8 cellular contexts compared by ENCODE assay signal in genomic region chr2:193584522-193584938, GRCh38.
DNase-seq lines count a peak whose midpoint lies in the region; ATAC-seq and TF ChIP-seq lines count a peak whose summit lies in the region.

No MANE protein-coding gene starts in this region.

- no peaks in the 10 kb centered on the region for H3K27me3 Mint-ChIP-seq in activated naive CD8-positive, alpha-beta T cell treated with anti-CD3 and anti-CD28 coated beads, Interleukin-2, amount 10 ng/mL, durations not matched to agents 7 days and 5 days
- H3K27me3 Mint-ChIP-seq in neural crest cell (ENCODE audit: low read depth), result no peaks in the 10 kb centered on the region

- ATAC-seq in activated naive CD8-positive, alpha-beta T cell treated with anti-CD3 and anti-CD28 coated beads, Interleukin-2, amount 10 ng/mL, durations not matched to agents 7 days and 5 days (ENCODE audit: low read depth), result peak; percentile 65

- H3K36me3 Mint-ChIP-seq in activated naive CD8-positive, alpha-beta T cell treated with anti-CD3 and anti-CD28 coated beads, Interleukin-2, amount 10 ng/mL, durations not matched to agents 7 days and 5 days, result no peaks in the 10 kb centered on the region
- H3K36me3 Mint-ChIP-seq in neural crest cell (ENCODE audit: low read depth), result peaks cover 2% of the 10 kb centered on the region

- no peaks in the 10 kb centered on the region for H3K9me3 Mint-ChIP-seq in activated naive CD8-positive, alpha-beta T cell treated with anti-CD3 and anti-CD28 coated beads, Interleukin-2, amount 10 ng/mL, durations not matched to agents 7 days and 5 days
- peaks cover 4% of the 10 kb centered on the region for H3K9me3 Mint-ChIP-seq in neural crest cell

- POLR2A ChIA-PET in activated naive CD8-positive, alpha-beta T cell treated with anti-CD3 and anti-CD28 coated beads, Interleukin-2, amount 10 ng/mL, durations not matched to agents 7 days and 5 days (lab: Charles Lee), result no interaction called here

- DNase-seq in GM13976 (ENCODE audit: low spot score) (peak; percentile 29), H4 (ENCODE audit: low spot score) (peak; percentile 76), KG1 (lab: John Stamatoyannopoulos, UW) (peak; percentile 24), neural crest cell (ENCODE audit: low read depth, low spot score) (peak; percentile 1), middle frontal gyrus (ENCODE audit: extremely low spot score, low spot score) (no peak), C1 segment of cervical spinal cord (lab: John Stamatoyannopoulos, UW) (no peak)
- no peak for DNase-seq in activated naive CD8-positive, alpha-beta T cell treated with anti-CD3 and anti-CD28 coated beads, Interleukin-2, amount 10 ng/mL, durations not matched to agents 7 days and 5 days
- no peak for DNase-seq in stimulated activated CD4-positive, alpha-beta T cell treated with anti-CD3 and anti-CD28 coated beads, Interleukin-15, amount 100 ng/mL, for 24 hours

- TF ChIP-seq CTCF in GM13976 (IDR thresholded peaks at IDR 0.05; ENCODE audit: borderline replicate concordance, control extremely low read depth, extremely low read depth, insufficient read depth, missing control alignments), result peak; percentile 35
- peak; percentile 59 for TF ChIP-seq CTCF in neural crest cell (conservative IDR thresholded peaks at IDR 0.05)

- no peaks in the 10 kb centered on the region for H3K4me1 Mint-ChIP-seq in activated naive CD8-positive, alpha-beta T cell treated with anti-CD3 and anti-CD28 coated beads, Interleukin-2, amount 10 ng/mL, durations not matched to agents 7 days and 5 days
- H3K4me1 Mint-ChIP-seq in neural crest cell, result no peaks in the 10 kb centered on the region

- H3K4me3 Mint-ChIP-seq in activated naive CD8-positive, alpha-beta T cell treated with anti-CD3 and anti-CD28 coated beads, Interleukin-2, amount 10 ng/mL, durations not matched to agents 7 days and 5 days, result no peak overlapping the region
- no peak overlapping the region for H3K4me3 Mint-ChIP-seq in neural crest cell

- in situ Hi-C loops in GM13976 (cut with MboI; ENCODE audit: low sequenced_read_pairs, unreplicated experiment), result no loop called here

- H3K27ac Mint-ChIP-seq in activated naive CD8-positive, alpha-beta T cell treated with anti-CD3 and anti-CD28 coated beads, Interleukin-2, amount 10 ng/mL, durations not matched to agents 7 days and 5 days, result no peak overlapping the region
- H3K27ac Mint-ChIP-seq in neural crest cell (ENCODE audit: unreplicated experiment), result no peak overlapping the region

Comparison
In these comparisons a context has a peak if more than half of its experiments do, and no peak if none do; other contexts are left out.
1. DNase-seq: peak in GM13976 (single experiment), H4 (single experiment), KG1 (single experiment) and neural crest cell (single experiment); none in activated naive CD8-positive, alpha-beta T cell treated with anti-CD3 and anti-CD28 coated beads, Interleukin-2, amount 10 ng/mL, durations not matched to agents 7 days and 5 days (single experiment), middle frontal gyrus (single experiment), C1 segment of cervical spinal cord (0 of 14) and stimulated activated CD4-positive, alpha-beta T cell treated with anti-CD3 and anti-CD28 coated beads, Interleukin-15, amount 100 ng/mL, for 24 hours (single experiment).